Comparison of ENCODE assay signal across 7 cellular contexts in genomic region chr6:37137201-37137880, GRCh38. TPM values are rescaled to one million over a fixed set of nuclear protein-coding genes. Genes with fewer than 3 reads are reported as not detected.
A peak's percentile ranks its signal among the peaks of the same experiment; 100 is the strongest.
DNase-seq lines count a peak whose midpoint lies in the region; ATAC-seq and TF ChIP-seq lines count a peak whose summit lies in the region.

No MANE protein-coding gene starts in this region.

- H3K4me3 ChIP-seq in duodenal mucosa (ENCODE audit: low read depth in 1 of 2, low read length in 2 of 2) (peak overlapping the region in 1 of 2 donors; percentile 18), mesodermal cell (ENCODE audit: extremely low read depth, insufficient read depth, low read length, poor library complexity, severe bottlenecking) (peak overlapping the region; percentile 45), transverse colon (no peak overlapping the region)

- DNase-seq in H4 (ENCODE audit: low spot score) (peak; percentile 96), SW 1271 (lab: John Stamatoyannopoulos, UW) (peak; percentile 76 to 98), transverse colon (no peak), NCI-H146 (lab: John Stamatoyannopoulos, UW) (no peak)

- peak overlapping the region in 1 of 2 donors; percentile 15 for H3K9ac ChIP-seq in duodenal mucosa (ENCODE audit: low read depth in 1 of 2, low read length in 2 of 2)

- no peaks in the 10 kb centered on the region for H3K36me3 ChIP-seq in duodenal mucosa (ENCODE audit: control insufficient read depth in 1 of 2, insufficient read depth in 2 of 2, low read length in 2 of 2)
- no peaks in the 10 kb centered on the region for H3K36me3 ChIP-seq in mesodermal cell (ENCODE audit: control insufficient read depth, insufficient read depth, low read length)
- no peaks in the 10 kb centered on the region for H3K36me3 ChIP-seq in transverse colon

- intact Hi-C loops in transverse colon (cut with DNase I; ENCODE audit: low total_unique reads) = no loop called here

- H3K9me3 ChIP-seq in duodenal mucosa (ENCODE audit: control insufficient read depth in 1 of 2, low read length in 2 of 2) (no peaks in the 10 kb centered on the region), mesodermal cell (ENCODE audit: control insufficient read depth, low read length) (no peaks in the 10 kb centered on the region), transverse colon (no peaks in the 10 kb centered on the region)

- no peak for TF ChIP-seq EP300 in transverse colon (IDR thresholded peaks at IDR 0.05; ENCODE audit: low read depth)

- no peak for TF ChIP-seq POLR2A in transverse colon (IDR thresholded peaks at IDR 0.05)

- TF ChIP-seq CTCF in transverse colon (IDR thresholded peaks at IDR 0.05) = no peak

- H3K4me1 ChIP-seq in duodenal mucosa (ENCODE audit: control insufficient read depth in 1 of 2, insufficient read depth in 2 of 2, low read length in 2 of 2) = peaks cover 31 to 47% of the 10 kb centered on the region in 2 donors
- H3K4me1 ChIP-seq in mesodermal cell (ENCODE audit: control insufficient read depth, insufficient read depth, low read length, poor library complexity, severe bottlenecking) = peaks cover 63% of the 10 kb centered on the region
- H3K4me1 ChIP-seq in transverse colon = peaks cover 29 to 61% (median 38%) of the 10 kb centered on the region in 4 donors

- H3K27me3 ChIP-seq in duodenal mucosa (ENCODE audit: control insufficient read depth in 1 of 2, insufficient read depth in 2 of 2, low read length in 2 of 2) = no peaks in the 10 kb centered on the region
- no peaks in the 10 kb centered on the region for H3K27me3 ChIP-seq in transverse colon

- no peak for ATAC-seq in HG02588 (IDR thresholded peaks at IDR 0.05; ENCODE audit: unreplicated experiment)

- WGBS in mesodermal cell (ENCODE audit: insufficient coverage in 2 of 2), 2 experiments = 0% methylated on average over 13 of the region's 18 CpGs
- 50 to 52% methylated on average over 5 to 18 of the region's 18 CpGs for WGBS in transverse colon (ENCODE audit: low coverage in 1 of 2), 2 donors

- in situ Hi-C loops in transverse colon (cut with MboI; ENCODE audit: low pct_ligation_motif_present in 1 of 4, low pct_unique_long_range_greater_than_20kb in 1 of 4, low sequenced_read_pairs in 3 of 4) = no loop called here

- H3K27ac ChIP-seq in duodenal mucosa (ENCODE audit: low read depth, low read length) (peak overlapping the region; percentile 78), mesodermal cell (ENCODE audit: low read depth, low read length, severe bottlenecking) (peak overlapping the region; percentile 99), transverse colon (peak overlapping the region; percentile 82 to 88 (median 88))

RNA-seq across cellular contexts. Expression of gene PIM1, which starts 32.6 kb away (rescaled TPM):
- total RNA-seq in H4 (2014; rRNA removed; shearing (Covaris generic)) = 9.2 and 12.3 TPM in 2 replicates
- polyA plus RNA-seq in mesodermal cell (2013, experiment 1 of 2) = 44.5 TPM
- 33.2 TPM for polyA plus RNA-seq in mesodermal cell (2013, experiment 2 of 2)
- 100 to 1,000 TPM in 1 of 4 donors, 10 to 100 TPM in 2, 1 to 10 TPM in 1; 6.8 to 102 (median 24.0) TPM for total RNA-seq in transverse colon

Comparison
In these comparisons a context has a peak if more than half of its experiments do, and no peak if none do; other contexts are left out.
1. DNase-seq: peak in H4 (single experiment) and SW 1271 (2 of 2); none in transverse colon (single experiment) and NCI-H146 (single experiment).
2. Peak in every context shown above with its lines, with median percentiles within 50 percentile points of each other: H3K27ac ChIP-seq.